10 cellular contexts compared by ENCODE assay signal in the genomic region with DNA sequence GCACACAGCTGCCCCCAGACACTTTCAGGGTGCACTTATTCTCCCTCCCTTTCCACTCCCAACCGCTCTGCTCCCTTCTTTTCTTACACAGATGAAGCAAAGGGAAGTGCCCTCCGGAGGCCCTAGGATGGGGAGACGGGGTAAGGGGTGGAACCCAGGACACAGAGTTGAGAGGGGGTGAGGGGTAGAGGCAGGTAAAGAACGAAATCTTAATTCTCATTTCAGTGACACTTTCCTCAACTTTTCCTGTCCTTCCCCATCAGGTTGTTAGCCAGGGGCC. TPM values are rescaled to one million over a fixed set of nuclear protein-coding genes. Genes with fewer than 3 reads are reported as not detected.
DNase-seq lines count a peak whose midpoint lies in the region; ATAC-seq and TF ChIP-seq lines count a peak whose summit lies in the region.
"Had no signal": no experiment of that assay in that cellular context is flagged by ENCODE, and none has a peak within 500 bp of the region (broad histone marks: within the 10 kb centered on the region; RNA-seq: fewer than 3 reads in every experiment).

No MANE protein-coding gene starts in this region.

- H3K36me3 ChIP-seq in mucosa of stomach (ENCODE audit: control insufficient read depth, insufficient read depth, low read length): no peaks in the 10 kb centered on the region
- peaks cover 11% of the 10 kb centered on the region for H3K36me3 ChIP-seq in upper lobe of right lung

- no peak for TF ChIP-seq POLR2A in erythroblast (IDR thresholded peaks at IDR 0.05; ENCODE audit: low read length)

- no peak for ATAC-seq in effector memory CD8-positive, alpha-beta T cell (replicated peaks)
- no peak for ATAC-seq in upper lobe of right lung

- no peaks in the 10 kb centered on the region for H3K27me3 Mint-ChIP-seq in activated naive CD4-positive, alpha-beta T cell treated with anti-CD3 and anti-CD28 coated beads, Interleukin-2, amount 10 ng/mL, durations not matched to agents 7 days and 5 days
- no peaks in the 10 kb centered on the region for H3K27me3 Mint-ChIP-seq in effector memory CD8-positive, alpha-beta T cell
- H3K27me3 Mint-ChIP-seq in immature natural killer cell (ENCODE audit: low read depth in 3 of 3): peaks cover 0 to 2% (median 1%) of the 10 kb centered on the region in 3 donors

- H3K9me3 ChIP-seq in mucosa of stomach (ENCODE audit: control insufficient read depth, low read length): no peaks in the 10 kb centered on the region
- no peaks in the 10 kb centered on the region for H3K9me3 ChIP-seq in upper lobe of right lung

- TF ChIP-seq CTCF in upper lobe of right lung (IDR thresholded peaks at IDR 0.05): no peak

- H3K9me3 Mint-ChIP-seq in activated naive CD4-positive, alpha-beta T cell treated with anti-CD3 and anti-CD28 coated beads, Interleukin-2, amount 10 ng/mL, durations not matched to agents 7 days and 5 days: no peaks in the 10 kb centered on the region
- no peaks in the 10 kb centered on the region for H3K9me3 Mint-ChIP-seq in effector memory CD8-positive, alpha-beta T cell
- no peaks in the 10 kb centered on the region for H3K9me3 Mint-ChIP-seq in immature natural killer cell
- H3K9me3 Mint-ChIP-seq: activated T-helper 1 cell treated with anti-CD3 and anti-CD28 coated beads, Interleukin-12 subunit alpha, Interleukin-12 subunit beta, Interleukin-2, Interleukin-4 antibody, amounts not matched to agents 30 ng/mL and 10 ng/mL and 1 ng/mL, durations not matched to agents 14 hours and 24 hours and 36 hours had no signal

- H3K27me3 ChIP-seq in mucosa of stomach (ENCODE audit: control insufficient read depth, insufficient read depth, low read length): no peaks in the 10 kb centered on the region
- H3K27me3 ChIP-seq in upper lobe of right lung: no peaks in the 10 kb centered on the region

- no peak for DNase-seq in activated naive CD4-positive, alpha-beta T cell treated with anti-CD3 and anti-CD28 coated beads, Interleukin-2, amount 10 ng/mL, durations not matched to agents 7 days and 5 days
- no peak for DNase-seq in activated naive CD4-positive, alpha-beta T cell treated with Interleukin-2 at 50 U/mL for 16 hours
- DNase-seq in effector memory CD8-positive, alpha-beta T cell: no peak
- DNase-seq in upper lobe of right lung (no peak), immature natural killer cell (no peak), erythroblast (lab: John Stamatoyannopoulos, UW) (no peak), NOMO-1 (lab: John Stamatoyannopoulos, UW; ENCODE audit: unreplicated experiment in 2 of 2) (no peak)
- DNase-seq: NCI-H2081 treated with DMSO at 0.1 percent for 48 hours had no signal

- intact Hi-C loops in upper lobe of right lung (cut with DNase I): no loop called here

- peak overlapping the region; percentile 87 for H3K27ac ChIP-seq in upper lobe of right lung

- H3K36me3 Mint-ChIP-seq in activated naive CD4-positive, alpha-beta T cell treated with anti-CD3 and anti-CD28 coated beads, Interleukin-2, amount 10 ng/mL, durations not matched to agents 7 days and 5 days: peaks cover 36% of the 10 kb centered on the region
- H3K36me3 Mint-ChIP-seq in effector memory CD8-positive, alpha-beta T cell (ENCODE audit: insufficient read depth): peaks cover 29% of the 10 kb centered on the region
- H3K36me3 Mint-ChIP-seq in immature natural killer cell: peaks cover 8 to 14% (median 14%) of the 10 kb centered on the region in 3 donors

- no peak overlapping the region for H3K4me3 Mint-ChIP-seq in activated naive CD4-positive, alpha-beta T cell treated with anti-CD3 and anti-CD28 coated beads, Interleukin-2, amount 10 ng/mL, durations not matched to agents 7 days and 5 days
- H3K4me3 Mint-ChIP-seq in effector memory CD8-positive, alpha-beta T cell: no peak overlapping the region
- H3K4me3 Mint-ChIP-seq in immature natural killer cell: no peak overlapping the region
- H3K4me3 Mint-ChIP-seq: activated T-helper 1 cell treated with anti-CD3 and anti-CD28 coated beads, Interleukin-12 subunit alpha, Interleukin-12 subunit beta, Interleukin-2, Interleukin-4 antibody, amounts not matched to agents 30 ng/mL and 10 ng/mL and 1 ng/mL, durations not matched to agents 14 hours and 24 hours and 36 hours had no signal

- CTCF ChIA-PET in activated naive CD4-positive, alpha-beta T cell treated with anti-CD3 and anti-CD28 coated beads, Interleukin-2, amount 10 ng/mL, durations not matched to agents 7 days and 5 days (lab: Charles Lee): interaction anchor here (0.6 to 15.2 kb wide), 11 partner anchors 8 to 202 kb away, joined by 3 to 233 read pairs (median 4); partner anchors contain the start of gene VPS45

- H3K4me1 Mint-ChIP-seq in activated naive CD4-positive, alpha-beta T cell treated with anti-CD3 and anti-CD28 coated beads, Interleukin-2, amount 10 ng/mL, durations not matched to agents 7 days and 5 days: peaks cover 77% of the 10 kb centered on the region
- peaks cover 27 to 28% of the 10 kb centered on the region in 2 donors for H3K4me1 Mint-ChIP-seq in effector memory CD8-positive, alpha-beta T cell (ENCODE audit: low read depth in 2 of 2)
- H3K4me1 Mint-ChIP-seq in immature natural killer cell: peaks cover 19 to 23% of the 10 kb centered on the region in 2 donors

- peak overlapping the region; percentile 68 for H3K27ac Mint-ChIP-seq in activated naive CD4-positive, alpha-beta T cell treated with anti-CD3 and anti-CD28 coated beads, Interleukin-2, amount 10 ng/mL, durations not matched to agents 7 days and 5 days
- peak overlapping the region; percentile 3 to 82 for H3K27ac Mint-ChIP-seq in effector memory CD8-positive, alpha-beta T cell
- H3K27ac Mint-ChIP-seq in immature natural killer cell: peak overlapping the region in 1 of 6 donors; percentile 21
- H3K27ac Mint-ChIP-seq: activated T-helper 1 cell treated with anti-CD3 and anti-CD28 coated beads, Interleukin-12 subunit alpha, Interleukin-12 subunit beta, Interleukin-2, Interleukin-4 antibody, amounts not matched to agents 30 ng/mL and 10 ng/mL and 1 ng/mL, durations not matched to agents 14 hours and 24 hours and 36 hours had no signal

- H3K4me1 ChIP-seq in mucosa of stomach (ENCODE audit: control insufficient read depth, insufficient read depth, low read length): peaks cover 38% of the 10 kb centered on the region
- peaks cover 33% of the 10 kb centered on the region for H3K4me1 ChIP-seq in upper lobe of right lung

- H3K4me3 ChIP-seq in mucosa of stomach (ENCODE audit: low read length) (peak overlapping the region; percentile 4), upper lobe of right lung (peak overlapping the region; percentile 35)

- peak overlapping the region; percentile 69 for H3K9ac ChIP-seq in mucosa of stomach (ENCODE audit: low read length)

RNA-seq across cellular contexts. Expression of gene PLEKHO1, which starts 12.8 kb away (rescaled TPM):
- total RNA-seq in upper lobe of right lung: 44.5 TPM
- 10 to 100 TPM; 20.6 to 32.5 (median 22.2) TPM for polyA plus RNA-seq in immature natural killer cell
